ENCODE assay signal across 8 cellular contexts in the genomic region with DNA sequence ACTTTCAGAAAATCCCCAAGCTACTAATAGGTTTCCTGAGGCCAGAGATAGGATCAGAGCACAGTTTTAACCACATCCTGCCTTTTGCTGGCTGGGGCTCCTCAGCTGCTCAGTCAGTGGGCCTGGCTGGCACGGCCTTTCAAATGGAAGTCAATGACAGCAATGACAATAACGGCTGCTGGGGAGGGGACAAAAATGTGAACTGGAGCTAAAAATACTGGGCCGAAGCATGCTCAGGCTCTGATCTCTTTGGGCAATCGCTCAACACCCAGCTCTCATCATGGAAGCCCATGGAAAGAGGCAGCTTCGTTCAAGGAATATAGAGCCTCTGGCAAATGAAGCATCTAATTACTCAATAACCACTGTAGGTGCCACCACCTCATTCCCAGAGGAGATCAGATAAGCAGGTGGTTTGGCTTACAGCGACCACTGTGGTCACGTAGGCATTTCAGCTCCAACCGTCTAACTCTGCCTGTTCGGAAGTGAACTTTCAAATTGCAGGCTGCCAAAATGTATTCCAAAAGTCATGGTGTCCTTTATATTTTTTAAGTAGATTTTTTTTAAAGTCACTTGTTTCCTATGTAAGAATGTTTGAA. TPM values are rescaled to one million over a fixed set of nuclear protein-coding genes. Genes with fewer than 3 reads are reported as not detected.
A peak's percentile ranks its signal among the peaks of the same experiment; 100 is the strongest.
DNase-seq lines count a peak whose midpoint lies in the region; ATAC-seq, FAIRE-seq and TF ChIP-seq lines count a peak whose summit lies in the region.

No MANE protein-coding gene starts in this region.

- 56% methylated on average over 9 of the region's 9 CpGs for WGBS in esophagus muscularis mucosa

- H3K4me1 Mint-ChIP-seq in activated CD4-positive, alpha-beta T cell treated with anti-CD3 and anti-CD28 coated beads, Interleukin-2, amount 10 ng/mL, durations not matched to agents 7 days and 5 days: peaks cover 17% of the 10 kb centered on the region
- no peaks in the 10 kb centered on the region for H3K4me1 Mint-ChIP-seq in Calu3 (ENCODE audit: low read depth, unreplicated experiment)

- no peaks in the 10 kb centered on the region for H3K9me3 ChIP-seq in esophagus muscularis mucosa

- H3K27me3 Mint-ChIP-seq in activated CD4-positive, alpha-beta T cell treated with anti-CD3 and anti-CD28 coated beads, Interleukin-2, amount 10 ng/mL, durations not matched to agents 7 days and 5 days: peaks cover 55% of the 10 kb centered on the region
- H3K27me3 Mint-ChIP-seq in Calu3 (ENCODE audit: unreplicated experiment): peaks cover 86% of the 10 kb centered on the region

- no peak overlapping the region for H3K27ac ChIP-seq in esophagus muscularis mucosa (replicated peaks in 1 of 4)

- no peak for FAIRE-seq in frontal cortex (lab: Jason Lieb, UNC)

- H3K4me1 ChIP-seq in esophagus muscularis mucosa: peaks cover 0 to 11% (median 0%) of the 10 kb centered on the region in 4 donors

- H3K36me3 Mint-ChIP-seq in activated CD4-positive, alpha-beta T cell treated with anti-CD3 and anti-CD28 coated beads, Interleukin-2, amount 10 ng/mL, durations not matched to agents 7 days and 5 days (ENCODE audit: low read depth): no peaks in the 10 kb centered on the region
- no peaks in the 10 kb centered on the region for H3K36me3 Mint-ChIP-seq in Calu3 (ENCODE audit: insufficient read depth, unreplicated experiment)

- BruUV-seq in Calu3 (replicated peaks; lab: Mats Ljungman, UMichigan): no TSS peak

- no peak overlapping the region for H3K4me3 Mint-ChIP-seq in activated CD4-positive, alpha-beta T cell treated with anti-CD3 and anti-CD28 coated beads, Interleukin-2, amount 10 ng/mL, durations not matched to agents 7 days and 5 days
- no peak overlapping the region for H3K4me3 Mint-ChIP-seq in Calu3 (ENCODE audit: low read depth, unreplicated experiment)

- peak overlapping the region; percentile 65 for H3K27ac Mint-ChIP-seq in activated CD4-positive, alpha-beta T cell treated with anti-CD3 and anti-CD28 coated beads, Interleukin-2, amount 10 ng/mL, durations not matched to agents 7 days and 5 days
- H3K27ac Mint-ChIP-seq in Calu3 (ENCODE audit: unreplicated experiment): no peak overlapping the region

- H3K27me3 ChIP-seq in esophagus muscularis mucosa: peaks cover 0 to 71% (median 2%) of the 10 kb centered on the region in 4 donors

- TF ChIP-seq EP300 in esophagus muscularis mucosa (IDR thresholded peaks at IDR 0.05): no peak

- TF ChIP-seq CTCF in esophagus muscularis mucosa (IDR thresholded peaks at IDR 0.05) (no peak), Calu3 (IDR thresholded peaks at IDR 0.05; ENCODE audit: unreplicated experiment) (no peak)

- peak; percentile 55 for DNase-seq in activated CD4-positive, alpha-beta T cell treated with anti-CD3 and anti-CD28 coated beads, Interleukin-2, amount 10 ng/mL, durations not matched to agents 7 days and 5 days
- no peak for DNase-seq in activated CD4-positive, alpha-beta T cell treated with anti-CD3 and anti-CD28 coated beads, Interleukin-2, amount 50 U/mL, for 48 hours
- DNase-seq in NCI-H526 treated with DMSO at 0.1 percent for 48 hours (lab: John Stamatoyannopoulos, UW) (peak; percentile 32), esophagus muscularis mucosa (ENCODE audit: extremely low spot score) (peak; percentile 80), NCI-H1105 (lab: John Stamatoyannopoulos, UW) (no peak), frontal cortex (ENCODE audit: low spot score in 2 of 2) (no peak), Calu3 (no peak)

- ATAC-seq in HG02798 (IDR thresholded peaks at IDR 0.05; ENCODE audit: poor library complexity, unreplicated experiment): peak; percentile 83

- H3K9me3 Mint-ChIP-seq in activated CD4-positive, alpha-beta T cell treated with anti-CD3 and anti-CD28 coated beads, Interleukin-2, amount 10 ng/mL, durations not matched to agents 7 days and 5 days: no peaks in the 10 kb centered on the region
- no peaks in the 10 kb centered on the region for H3K9me3 Mint-ChIP-seq in Calu3 (ENCODE audit: low read depth, unreplicated experiment)

- intact Hi-C loops in esophagus muscularis mucosa (cut with DNase I) (no loop called here), Calu3 (cut with micrococcal nuclease; ENCODE audit: unreplicated experiment) (no loop called here)

- peaks cover 0 to 7% (median 0%) of the 10 kb centered on the region in 4 donors for H3K36me3 ChIP-seq in esophagus muscularis mucosa

- no peak for TF ChIP-seq POLR2A in esophagus muscularis mucosa (IDR thresholded peaks at IDR 0.05; ENCODE audit: low read depth)

- no peak overlapping the region for H3K4me3 ChIP-seq in esophagus muscularis mucosa

- POLR2A ChIA-PET in activated CD4-positive, alpha-beta T cell treated with anti-CD3 and anti-CD28 coated beads, Interleukin-2, amount 10 ng/mL, durations not matched to agents 7 days and 5 days (lab: Charles Lee): interaction anchor here (0.6 kb wide), 1 partner anchor 10 kb away, joined by 3 read pairs; no protein-coding TSS in a partner anchor

- CTCF ChIA-PET in activated CD4-positive, alpha-beta T cell treated with anti-CD3 and anti-CD28 coated beads, Interleukin-2, amount 10 ng/mL, durations not matched to agents 7 days and 5 days (lab: Charles Lee): interaction anchor here (0.5 to 1.2 kb wide), 3 partner anchors 10 to 1777 kb away, joined by 3 to 6 read pairs (median 3); no protein-coding TSS in a partner anchor
- CTCF ChIA-PET in Calu3 (lab: Charles Lee): no interaction called here

RNA-seq across cellular contexts. Expression of a gene that starts 14.3 kb away (rescaled TPM):
- total RNA-seq in activated CD4-positive, alpha-beta T cell treated with anti-CD3 and anti-CD28 coated beads, Interleukin-2, amount 10 ng/mL, durations not matched to agents 7 days and 5 days: not detected
- total RNA-seq in esophagus muscularis mucosa (1 to 10 TPM in 2 of 4 donors, under 1 TPM in 1, not detected in 1; 0.42 to 3.5 (median 3.1) TPM), frontal cortex (not detected), Calu3 (2022) (0.24 TPM in 1 of 2 replicates, not detected in the other)

Comparison
In these comparisons a context has a peak if more than half of its experiments do, and no peak if none do; other contexts are left out.
1. DNase-seq: peak in activated CD4-positive, alpha-beta T cell treated with anti-CD3 and anti-CD28 coated beads, Interleukin-2, amount 10 ng/mL, durations not matched to agents 7 days and 5 days (single experiment), NCI-H526 treated with DMSO at 0.1 percent for 48 hours (single experiment) and esophagus muscularis mucosa (single experiment); none in activated CD4-positive, alpha-beta T cell treated with anti-CD3 and anti-CD28 coated beads, Interleukin-2, amount 50 U/mL, for 48 hours (0 of 2), NCI-H1105 (single experiment), frontal cortex (0 of 2) and Calu3 (single experiment).